ENCODE assay signal across 8 cellular contexts in the genomic region with DNA sequence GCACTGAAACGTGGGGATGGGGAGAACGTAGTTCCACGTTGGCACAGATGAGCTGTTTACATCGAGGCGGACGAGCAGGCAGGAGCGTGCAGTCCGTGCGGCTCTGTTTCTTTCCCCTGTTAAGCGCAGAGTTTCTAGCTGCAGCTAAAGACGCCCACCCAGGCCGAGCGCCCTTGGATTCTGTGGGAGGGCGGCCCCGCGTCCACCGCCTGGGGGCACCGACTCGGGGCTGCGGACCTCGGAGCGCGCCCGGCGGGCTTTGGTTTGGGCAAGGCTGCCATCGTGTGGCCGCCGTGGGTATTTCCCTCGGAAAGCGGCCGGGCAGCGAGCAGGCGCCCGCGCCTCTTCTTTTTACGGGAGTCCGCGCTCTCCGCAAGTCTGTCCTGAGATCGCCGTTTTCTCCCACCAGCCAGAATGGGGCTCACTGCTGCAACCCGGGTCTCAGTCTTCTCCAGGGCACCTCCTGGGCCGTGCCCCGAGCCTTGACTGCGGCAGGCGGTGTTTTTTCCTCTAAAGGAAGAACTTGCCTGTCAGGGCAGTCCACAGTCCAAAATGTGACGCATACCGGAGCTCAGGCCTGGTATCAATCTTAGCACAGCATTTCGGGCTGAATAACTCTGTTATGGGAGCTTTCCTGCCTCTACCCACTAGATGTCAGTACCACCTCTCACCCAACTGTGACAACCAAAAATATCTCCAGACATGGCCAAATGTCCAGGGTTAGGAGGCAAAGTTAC.
DNase-seq lines count a peak whose midpoint lies in the region; ATAC-seq and TF ChIP-seq lines count a peak whose summit lies in the region.

No MANE protein-coding gene starts in this region.

- no peak overlapping the region for H3K27ac Mint-ChIP-seq in activated B cell treated with CpG ODN at 0.5 μM for 24 hours
- no peak overlapping the region for H3K27ac Mint-ChIP-seq in central memory CD8-positive, alpha-beta T cell (ENCODE audit: low read depth)

- H3K4me3 ChIP-seq in GM12864 (ENCODE audit: low read depth, low read length) (no peak overlapping the region), kidney epithelial cell (ENCODE audit: low read depth, low read length) (peak overlapping the region; percentile 21)

- CTCF ChIA-PET in activated B cell treated with CpG ODN at 0.5 μM for 24 hours (lab: Charles Lee) = interaction anchor here (0.7 to 2.1 kb wide), 5 partner anchors 11 to 116 kb away, joined by 3 to 15 read pairs (median 3); no protein-coding TSS in a partner anchor

- POLR2A ChIA-PET in activated B cell treated with CpG ODN at 0.5 μM for 24 hours (lab: Charles Lee) = no interaction called here

- peak; percentile 69 for TF ChIP-seq CTCF in GM12864 (IDR thresholded peaks at IDR 0.05; ENCODE audit: low read depth, low read length, missing control alignments)
- peak; percentile 42 for TF ChIP-seq CTCF in activated B cell treated with CpG ODN at 0.5 μM for 24 hours (IDR thresholded peaks at IDR 0.05)
- TF ChIP-seq CTCF in kidney epithelial cell (IDR thresholded peaks at IDR 0.05; ENCODE audit: insufficient read depth, low read length, poor library complexity, severe bottlenecking) = peak; percentile 71

- H3K27me3 Mint-ChIP-seq in activated B cell treated with CpG ODN at 0.5 μM for 24 hours = peaks cover 37% of the 10 kb centered on the region
- H3K27me3 Mint-ChIP-seq in central memory CD8-positive, alpha-beta T cell = peaks cover 46% of the 10 kb centered on the region

- no peaks in the 10 kb centered on the region for H3K9me3 Mint-ChIP-seq in activated B cell treated with CpG ODN at 0.5 μM for 24 hours
- H3K9me3 Mint-ChIP-seq in central memory CD8-positive, alpha-beta T cell = no peaks in the 10 kb centered on the region

- H3K4me1 Mint-ChIP-seq in activated B cell treated with CpG ODN at 0.5 μM for 24 hours = peaks cover 3% of the 10 kb centered on the region
- peaks cover 8% of the 10 kb centered on the region for H3K4me1 Mint-ChIP-seq in central memory CD8-positive, alpha-beta T cell

- intact Hi-C loops in activated B cell treated with CpG ODN at 0.5 μM for 24 hours (cut with micrococcal nuclease) = loop anchor here (2.0 to 5.0 kb wide), 2 partner anchors 118 to 521 kb away; no protein-coding TSS in a partner anchor

- peak overlapping the region; percentile 50 for H3K4me3 Mint-ChIP-seq in activated B cell treated with CpG ODN at 0.5 μM for 24 hours
- H3K4me3 Mint-ChIP-seq in central memory CD8-positive, alpha-beta T cell = peak overlapping the region; percentile 29

- DNase-seq in GM12864 (ENCODE audit: low read depth) (no peak), GOT3 (lab: John Stamatoyannopoulos, UW) (peak; percentile 57), Kasumi-1 (lab: John Stamatoyannopoulos, UW) (peak; percentile 51 to 56), activated B cell treated with CpG ODN at 0.5 μM for 24 hours (peak; percentile 60), kidney epithelial cell (ENCODE audit: low read depth) (peak; percentile 34), GDM1 (lab: John Stamatoyannopoulos, UW) (no peak)
- DNase-seq in central memory CD8-positive, alpha-beta T cell (ENCODE audit: low spot score in 2 of 2) = peak; percentile 11 to 29
- DNase-seq in stimulated activated CD4-positive, alpha-beta T cell treated with anti-CD3 and anti-CD28 coated beads, Interleukin-1b, Interleukin-23, amount 100 ng/mL, for 4 hours (ENCODE audit: low read depth in 2 of 2) = peak; percentile 20 to 61

- no peaks in the 10 kb centered on the region for H3K36me3 ChIP-seq in kidney epithelial cell (ENCODE audit: control insufficient read depth, insufficient read depth, low read length)

- no peaks in the 10 kb centered on the region for H3K36me3 Mint-ChIP-seq in activated B cell treated with CpG ODN at 0.5 μM for 24 hours (ENCODE audit: low read depth)
- peaks cover 3% of the 10 kb centered on the region for H3K36me3 Mint-ChIP-seq in central memory CD8-positive, alpha-beta T cell (ENCODE audit: insufficient read depth)

- ATAC-seq in activated B cell treated with CpG ODN at 0.5 μM for 24 hours (ENCODE audit: low read depth) = peak; percentile 66
- peak; percentile 14 for ATAC-seq in central memory CD8-positive, alpha-beta T cell (replicated peaks; ENCODE audit: extremely low read depth, poor library complexity, severe bottlenecking)

- peaks cover 8% of the 10 kb centered on the region for H3K27me3 ChIP-seq in kidney epithelial cell (ENCODE audit: control insufficient read depth, insufficient read depth, low read length)

Comparison
In these comparisons a context has a peak if more than half of its experiments do, and no peak if none do; other contexts are left out.
1. DNase-seq: peak in GOT3 (single experiment), Kasumi-1 (2 of 2), activated B cell treated with CpG ODN at 0.5 μM for 24 hours (single experiment), central memory CD8-positive, alpha-beta T cell (2 of 2), kidney epithelial cell (single experiment) and stimulated activated CD4-positive, alpha-beta T cell treated with anti-CD3 and anti-CD28 coated beads, Interleukin-1b, Interleukin-23, amount 100 ng/mL, for 4 hours (2 of 2); none in GM12864 (single experiment) and GDM1 (single experiment).
2. Peak in every context shown above with its lines, with median percentiles within 50 percentile points of each other: CTCF ChIP-seq.